In genomic region chr20:56468317-56469076, GRCh38 we compare ENCODE assay signal across 8 cellular contexts. TPM values are rescaled to one million over a fixed set of nuclear protein-coding genes. Genes with fewer than 3 reads are reported as not detected.
DNase-seq lines count a peak whose midpoint lies in the region; TF ChIP-seq lines count a peak whose summit lies in the region.

Gene RTF2, plus strand, starts transcription at chr20:56468627. Its CDS starts 71 bp downstream, at chr20:56468698.

- H3K9me3 ChIP-seq in ES-I3 (ENCODE audit: control insufficient read depth, insufficient read depth, low read length) (no peaks in the 10 kb centered on the region), H9 (ENCODE audit: control insufficient read depth, low read depth, low read length) (no peaks in the 10 kb centered on the region)

- peaks cover 4 to 11% of the 10 kb centered on the region in 2 experiments for H3K4me1 Mint-ChIP-seq in H9
- H3K4me1 Mint-ChIP-seq in nephron progenitor cell, result peaks cover 23% of the 10 kb centered on the region
- peaks cover 51% of the 10 kb centered on the region for H3K4me1 Mint-ChIP-seq in stimulated activated naive CD8-positive, alpha-beta T cell treated with anti-CD3 and anti-CD28 coated beads, Interleukin-15, Interleukin-2, amounts not matched to agents 100 ng/mL and 50 ng/mL, for 24 hours (ENCODE audit: low read depth)

- H3K27ac ChIP-seq in H9 (ENCODE audit: insufficient read length, low read depth, low read length), result no peak within 1 kb of the TSS

- peak within 1 kb of the TSS; percentile 96 to 100 (median 99); a peak in 6 of 7 replicates for H3K27ac Mint-ChIP-seq in H9
- peak within 1 kb of the TSS; percentile 100 for H3K27ac Mint-ChIP-seq in nephron progenitor cell
- peak within 1 kb of the TSS; percentile 98 for H3K27ac Mint-ChIP-seq in stimulated activated naive CD8-positive, alpha-beta T cell treated with anti-CD3 and anti-CD28 coated beads, Interleukin-15, Interleukin-2, amounts not matched to agents 100 ng/mL and 50 ng/mL, for 24 hours

- H2BK20ac ChIP-seq in H9 (ENCODE audit: low read depth, low read length, poor library complexity, severe bottlenecking), result no peak within 1 kb of the TSS

- H4K8ac ChIP-seq in H9 (replicated peaks; ENCODE audit: insufficient read length, low read depth, low read length), result no peak within 1 kb of the TSS

- no peaks in the 10 kb centered on the region for H4K20me1 ChIP-seq in H9 (ENCODE audit: control insufficient read depth, insufficient read depth, insufficient read length)

- H3K14ac ChIP-seq in H9 (ENCODE audit: insufficient read depth, low read length), result no peak within 1 kb of the TSS

- H3K79me1 ChIP-seq in H9 (ENCODE audit: insufficient read depth, low read depth, low read length, poor library complexity, severe bottlenecking), result peaks cover 10% of the 10 kb centered on the region

- no peak within 1 kb of the TSS for H4K5ac ChIP-seq in H9 (ENCODE audit: insufficient read length, low read depth, low read length)

- H4K91ac ChIP-seq in H9 (ENCODE audit: insufficient read length, low read depth, low read length), result no peak within 1 kb of the TSS

- no peak within 1 kb of the TSS for H2BK15ac ChIP-seq in H9 (ENCODE audit: low read depth, low read length)

- peaks cover 10% of the 10 kb centered on the region for H3K27me3 Mint-ChIP-seq in H9 (ENCODE audit: low read depth)
- H3K27me3 Mint-ChIP-seq in nephron progenitor cell (ENCODE audit: low read depth, poor library complexity), result peaks cover 21% of the 10 kb centered on the region
- no peaks in the 10 kb centered on the region for H3K27me3 Mint-ChIP-seq in stimulated activated naive CD8-positive, alpha-beta T cell treated with anti-CD3 and anti-CD28 coated beads, Interleukin-15, Interleukin-2, amounts not matched to agents 100 ng/mL and 50 ng/mL, for 24 hours

- no peaks in the 10 kb centered on the region for H3K27me3 ChIP-seq in H9 (ENCODE audit: insufficient read depth, low read length)

- no peak within 1 kb of the TSS for H2BK12ac ChIP-seq in H9 (ENCODE audit: insufficient read length, low read depth, low read length)

- no peak within 1 kb of the TSS for H2AFZ ChIP-seq in H9 (ENCODE audit: low read length)

- H2BK5ac ChIP-seq in H9 (ENCODE audit: insufficient read length, low read length), result no peak within 1 kb of the TSS

- no peak within 1 kb of the TSS for H3T11ph ChIP-seq in H9 (ENCODE audit: low read length)

- H2BK120ac ChIP-seq in H9 (ENCODE audit: low read depth, low read length, poor library complexity, severe bottlenecking), result no peak within 1 kb of the TSS

- H3K4me2 ChIP-seq in H9 (ENCODE audit: insufficient read depth, insufficient read length, low read length), result peak within 1 kb of the TSS; percentile 92

- peak within 1 kb of the TSS; percentile 97 for H3K9ac ChIP-seq in ES-I3 (ENCODE audit: low read depth, low read length)
- H3K9ac ChIP-seq in H9 (ENCODE audit: extremely low read depth, insufficient read length, low read length), result peak within 1 kb of the TSS; percentile 64

- no peak within 1 kb of the TSS for H2AK5ac ChIP-seq in H9 (ENCODE audit: insufficient read length, low read length)

- WGBS in H9 (ENCODE audit: extremely low coverage, insufficient read length, low lambda C conversion rate), result no CpG with 5 or more reads among the region's 55 CpGs

- no peaks in the 10 kb centered on the region for H3K4me1 ChIP-seq in ES-I3 (ENCODE audit: insufficient read depth, low read length)
- no peaks in the 10 kb centered on the region for H3K4me1 ChIP-seq in H9 (ENCODE audit: insufficient read depth, low read length)

- no peak within 1 kb of the TSS for H3K23ac ChIP-seq in H9 (ENCODE audit: insufficient read length, low read depth, low read length)

- H3K36me3 ChIP-seq in ES-I3 (ENCODE audit: insufficient read depth, low read length), result peaks cover under 1% of the 10 kb centered on the region

- no peak within 1 kb of the TSS for H3K56ac ChIP-seq in H9 (ENCODE audit: insufficient read length, low read depth, low read length)

- H3K79me2 ChIP-seq in H9 (ENCODE audit: insufficient read depth, low read length), result peaks cover 9% of the 10 kb centered on the region; the same call in 1 of the 2 replicates

- TF ChIP-seq CTCF in H9 (conservative IDR thresholded peaks at IDR 0.05), result no peak
- TF ChIP-seq CTCF in nephron progenitor cell (IDR thresholded peaks at IDR 0.05), result no peak

- no peak within 1 kb of the TSS for H3K18ac ChIP-seq in H9 (ENCODE audit: insufficient read length, low read depth, low read length)

- H3K36me3 Mint-ChIP-seq in H9 (ENCODE audit: insufficient read depth in 1 of 3, low read depth in 3 of 3) (peaks cover 0 to 8% (median 6%) of the 10 kb centered on the region in 3 experiments; a peak in 5 of 7 replicates), nephron progenitor cell (ENCODE audit: low read depth) (peaks cover 5% of the 10 kb centered on the region)
- H3K36me3 Mint-ChIP-seq in stimulated activated naive CD8-positive, alpha-beta T cell treated with anti-CD3 and anti-CD28 coated beads, Interleukin-15, Interleukin-2, amounts not matched to agents 100 ng/mL and 50 ng/mL, for 24 hours (ENCODE audit: low read depth), result peaks cover 13% of the 10 kb centered on the region

- no peaks in the 10 kb centered on the region for H3K9me3 Mint-ChIP-seq in H9
- H3K9me3 Mint-ChIP-seq in nephron progenitor cell, result no peaks in the 10 kb centered on the region
- no peaks in the 10 kb centered on the region for H3K9me3 Mint-ChIP-seq in stimulated activated naive CD8-positive, alpha-beta T cell treated with anti-CD3 and anti-CD28 coated beads, Interleukin-15, Interleukin-2, amounts not matched to agents 100 ng/mL and 50 ng/mL, for 24 hours

- H3K4ac ChIP-seq in H9 (ENCODE audit: low read depth, low read length), result no peak within 1 kb of the TSS

- peaks cover 7% of the 10 kb centered on the region for H3K23me2 ChIP-seq in H9 (ENCODE audit: insufficient read length, low read depth, low read length, poor library complexity, severe bottlenecking)

- H3K4me3 Mint-ChIP-seq in H9 (peak within 1 kb of the TSS; percentile 100), nephron progenitor cell (peak within 1 kb of the TSS; percentile 100)
- peak within 1 kb of the TSS; percentile 97 for H3K4me3 Mint-ChIP-seq in stimulated activated naive CD8-positive, alpha-beta T cell treated with anti-CD3 and anti-CD28 coated beads, Interleukin-15, Interleukin-2, amounts not matched to agents 100 ng/mL and 50 ng/mL, for 24 hours

- DNase-seq in H9 (peak; percentile 94), M059J (ENCODE audit: low read depth) (peak; percentile 94), SHP77 treated with DMSO at 0.1 percent for 48 hours (lab: John Stamatoyannopoulos, UW) (peak; percentile 98), fibroblast of the conjunctiva (ENCODE audit: low read depth) (peak; percentile 91), nephron progenitor cell (peak; percentile 97)
- DNase-seq in activated effector memory CD4-positive, alpha-beta T cell treated with anti-CD3 and anti-CD28 coated beads, Interleukin-2, amount 50 U/mL, for 16 hours, result peak; percentile 99

RNA-seq across cellular contexts. Expression of gene RTF2, which starts in this region (rescaled TPM):
- total RNA-seq in H9 (2021), result 57.2 and 62.6 TPM in 2 replicates
- 131 and 178 TPM in 2 replicates for total RNA-seq in M059J (2014; rRNA removed; shearing (Covaris generic))
